In the genomic region with DNA sequence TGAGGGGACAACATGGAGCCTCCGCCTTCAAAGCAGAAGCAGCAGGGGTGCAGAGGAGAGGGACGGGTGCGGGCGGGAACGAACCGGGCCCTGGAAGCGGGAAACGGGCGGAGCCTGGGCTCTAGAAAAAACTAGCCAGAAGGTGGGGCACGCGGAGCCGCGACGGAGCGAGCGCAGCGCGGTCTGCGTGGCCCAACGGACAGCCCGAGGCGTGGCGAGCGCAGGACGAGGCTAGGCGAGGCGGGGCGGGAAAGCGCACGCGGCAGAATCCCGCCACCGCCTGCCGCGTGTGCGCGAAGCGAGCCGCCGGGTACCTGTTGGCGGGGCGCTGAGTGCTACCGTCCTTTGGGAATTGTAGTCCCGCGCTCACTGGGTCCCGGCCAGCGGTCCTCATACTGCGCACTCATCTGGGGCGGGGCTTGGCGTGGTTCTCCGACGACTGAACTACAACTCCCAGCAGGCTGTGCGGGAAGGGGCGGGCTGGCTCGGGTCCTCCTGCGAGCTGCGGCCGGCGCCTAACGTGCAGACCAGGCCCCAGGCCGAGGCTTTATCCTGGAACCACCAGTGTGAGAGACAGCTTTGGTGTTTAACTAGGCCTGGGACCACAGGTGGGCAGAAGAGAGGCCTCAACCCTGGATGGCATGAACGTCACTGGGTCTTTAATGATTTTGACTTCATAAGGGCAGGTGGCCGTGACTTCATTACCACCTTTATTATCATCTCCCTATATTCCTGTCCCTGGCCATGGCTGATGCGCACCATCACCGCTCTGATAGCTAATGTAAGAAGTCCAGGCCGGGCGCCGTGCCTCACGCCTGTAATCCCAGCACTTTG, we compare ENCODE assay signal across 1 cellular context.
TF ChIP-seq lines count a peak whose summit lies in the region.

A gene with protein sequence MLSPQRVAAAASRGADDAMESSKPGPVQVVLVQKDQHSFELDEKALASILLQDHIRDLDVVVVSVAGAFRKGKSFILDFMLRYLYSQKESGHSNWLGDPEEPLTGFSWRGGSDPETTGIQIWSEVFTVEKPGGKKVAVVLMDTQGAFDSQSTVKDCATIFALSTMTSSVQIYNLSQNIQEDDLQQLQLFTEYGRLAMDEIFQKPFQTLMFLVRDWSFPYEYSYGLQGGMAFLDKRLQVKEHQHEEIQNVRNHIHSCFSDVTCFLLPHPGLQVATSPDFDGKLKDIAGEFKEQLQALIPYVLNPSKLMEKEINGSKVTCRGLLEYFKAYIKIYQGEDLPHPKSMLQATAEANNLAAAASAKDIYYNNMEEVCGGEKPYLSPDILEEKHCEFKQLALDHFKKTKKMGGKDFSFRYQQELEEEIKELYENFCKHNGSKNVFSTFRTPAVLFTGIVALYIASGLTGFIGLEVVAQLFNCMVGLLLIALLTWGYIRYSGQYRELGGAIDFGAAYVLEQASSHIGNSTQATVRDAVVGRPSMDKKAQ (minus strand): TSS at position 55 of the 834 bp plus-strand sequence. CDS start 41 bp downstream, at position 14.

TF ChIP-seq in H1, 55 proteins besides CTCF, POLR2A, EP300 and RAD21 (continued from another document):
- peak; percentile 37; the same call in 1 of the 2 replicates for TF ChIP-seq MAFK (IDR thresholded peaks at IDR 0.05; ENCODE audit: low read depth, low read length)
- no peak; the same call in 1 of the 2 replicates for TF ChIP-seq EGR1 (IDR thresholded peaks at IDR 0.05; ENCODE audit: borderline replicate concordance, low read depth, low read length)
- 0 out of 2 replicates have a peak, but pooled peaks have one; percentile 3 for TF ChIP-seq NRF1 (IDR thresholded peaks at IDR 0.05; ENCODE audit: low read depth, low read length)
